ENCODE assay signal across 2 cellular contexts in the genomic region with DNA sequence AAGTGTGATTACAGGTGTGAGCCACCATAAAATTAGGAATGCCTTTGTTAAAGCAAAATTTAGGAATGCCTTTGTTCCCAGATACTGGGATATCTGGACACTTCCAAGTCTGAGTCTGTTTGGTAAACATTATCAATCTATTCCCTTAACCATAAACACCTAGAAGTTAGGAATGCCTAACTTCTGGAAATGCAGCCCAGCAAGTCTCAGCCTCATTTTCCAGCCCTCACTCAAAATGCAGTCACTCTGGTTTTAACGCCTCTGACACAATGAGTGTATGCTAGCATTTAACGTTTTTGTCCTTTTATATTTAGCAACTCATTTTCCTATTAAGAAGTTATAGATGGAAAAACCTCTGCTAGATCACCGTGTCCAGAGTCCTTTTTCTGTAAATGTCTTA.
TF ChIP-seq lines count a peak whose summit lies in the region.

No MANE protein-coding gene starts in this region.

TF ChIP-seq in GM23338, 12 proteins besides CTCF, POLR2A, EP300 and RAD21 (continues in another document):
- TF ChIP-seq STAT1 (IDR thresholded peaks at IDR 0.05; ENCODE audit: unreplicated experiment) (no peak), NANOG (IDR thresholded peaks at IDR 0.05; ENCODE audit: borderline replicate concordance) (no peak), EZH2phosphoT487 (IDR thresholded peaks at IDR 0.05; ENCODE audit: unreplicated experiment) (no peak), ZNF462 (CRISPR knock-in tag; IDR thresholded peaks at IDR 0.05) (no peak), POLR2AphosphoS5 (IDR thresholded peaks at IDR 0.05; ENCODE audit: low read depth) (no peak), JUNB (IDR thresholded peaks at IDR 0.05; ENCODE audit: unreplicated experiment) (no peak), ZNF114 (CRISPR knock-in tag; IDR thresholded peaks at IDR 0.05) (no peak), REST (IDR thresholded peaks at IDR 0.05; ENCODE audit: unreplicated experiment) (no peak), ZNF331 (CRISPR knock-in tag; IDR thresholded peaks at IDR 0.05; ENCODE audit: low read depth) (no peak), ETS1 (IDR thresholded peaks at IDR 0.05) (no peak)

TF ChIP-seq in H1, 55 proteins besides CTCF, POLR2A, EP300 and RAD21:
- TF ChIP-seq ATF3 (IDR thresholded peaks at IDR 0.05; ENCODE audit: insufficient read depth, low read depth, low read length) = no peak
- no peak for TF ChIP-seq KDM5A (IDR thresholded peaks at IDR 0.05; ENCODE audit: low read length)
- no peak for TF ChIP-seq TEAD4 (IDR thresholded peaks at IDR 0.05; ENCODE audit: low read depth, low read length)
- no peak for TF ChIP-seq NANOG (IDR thresholded peaks at IDR 0.05; ENCODE audit: insufficient read depth, low read depth, low read length, poor library complexity, severe bottlenecking)
- TF ChIP-seq POLR2AphosphoS5 (IDR thresholded peaks at IDR 0.05; ENCODE audit: low read depth, low read length) = no peak
- TF ChIP-seq SIX5 (IDR thresholded peaks at IDR 0.05; ENCODE audit: low read depth, low read length) = no peak
- no peak for TF ChIP-seq SP2 (IDR thresholded peaks at IDR 0.05; ENCODE audit: low read length)
